Comparison of ENCODE assay signal across 10 cellular contexts in the genomic region with DNA sequence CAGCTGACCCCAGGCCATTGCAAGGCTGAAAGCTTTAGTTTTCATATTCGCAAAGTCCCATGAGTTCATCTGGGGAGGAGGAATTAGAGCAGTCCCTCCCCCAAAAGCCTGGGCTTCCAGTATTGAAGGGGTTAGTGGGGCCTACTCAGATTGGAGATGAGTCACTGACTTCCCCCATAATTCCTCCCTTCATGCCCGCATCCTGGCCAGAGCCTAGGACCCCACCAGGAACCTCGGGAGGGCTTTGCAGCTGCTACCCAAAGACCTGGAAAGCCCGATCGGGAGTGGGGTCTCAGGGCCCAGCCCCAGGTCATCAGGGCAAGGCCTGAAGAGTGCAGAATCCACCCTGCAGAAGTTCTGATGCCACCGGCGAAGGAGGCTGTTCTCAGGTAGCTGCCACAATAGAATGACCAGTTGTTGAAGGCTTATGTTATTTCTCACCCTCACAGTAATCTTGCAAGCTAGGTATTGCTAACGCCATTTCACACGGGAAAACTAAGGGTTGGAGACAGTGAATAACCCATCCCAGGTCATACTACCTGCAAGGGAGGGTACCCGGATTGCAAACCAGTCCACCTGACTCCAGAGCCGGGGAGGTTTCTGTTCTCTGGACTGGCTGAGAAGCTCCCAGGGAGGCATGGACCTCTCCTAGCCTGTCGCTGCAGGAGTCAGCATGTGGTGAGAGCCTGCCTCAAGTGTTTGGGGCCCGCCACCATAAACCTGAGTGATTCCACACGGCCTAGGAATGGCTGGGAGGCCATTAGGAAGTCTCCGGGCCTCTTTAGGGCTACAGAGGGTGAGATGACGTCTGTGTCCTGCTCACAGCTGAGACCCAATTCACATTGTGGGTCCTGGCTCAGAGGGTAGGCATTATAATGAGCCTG. TPM values are rescaled to one million over a fixed set of nuclear protein-coding genes. Genes with fewer than 3 reads are reported as not detected.
A peak's percentile ranks its signal among the peaks of the same experiment; 100 is the strongest.
DNase-seq lines count a peak whose midpoint lies in the region; ATAC-seq and TF ChIP-seq lines count a peak whose summit lies in the region.
"Had no signal": no experiment of that assay in that cellular context is flagged by ENCODE, and none has a peak within 500 bp of the region (broad histone marks: within the 10 kb centered on the region; RNA-seq: fewer than 3 reads in every experiment).

No MANE protein-coding gene starts in this region.

- H3K4me1 Mint-ChIP-seq in CD14-positive monocyte (peaks cover 72% of the 10 kb centered on the region), immature natural killer cell (peaks cover 37 to 46% of the 10 kb centered on the region in 2 donors)
- peaks cover 53% of the 10 kb centered on the region for H3K4me1 Mint-ChIP-seq in central memory CD8-positive, alpha-beta T cell

- DNase-seq in CD14-positive monocyte (ENCODE audit: low spot score) (no peak), ELR (ENCODE audit: low read depth) (peak; percentile 46), posterior vena cava (ENCODE audit: low spot score) (peak; percentile 72), C1 segment of cervical spinal cord (lab: John Stamatoyannopoulos, UW) (no peak), immature natural killer cell (no peak), HCEC 1CT (no peak)
- no peak for DNase-seq in central memory CD8-positive, alpha-beta T cell (ENCODE audit: low spot score in 2 of 2)
- DNase-seq: NCI-H2029 treated with DMSO at 0.1 percent for 48 hours had no signal

- H3K9me3 Mint-ChIP-seq in CD14-positive monocyte (peaks cover 0 to 4% (median 0%) of the 10 kb centered on the region in 7 donors), immature natural killer cell (no peaks in the 10 kb centered on the region)
- no peaks in the 10 kb centered on the region for H3K9me3 Mint-ChIP-seq in central memory CD8-positive, alpha-beta T cell

- no peak for TF ChIP-seq CTCF in CD14-positive monocyte (IDR thresholded peaks at IDR 0.05)

- no peak for ATAC-seq in central memory CD8-positive, alpha-beta T cell (replicated peaks; ENCODE audit: extremely low read depth, poor library complexity, severe bottlenecking)
- no peak for ATAC-seq in HG02798 (IDR thresholded peaks at IDR 0.05; ENCODE audit: poor library complexity, unreplicated experiment)
- ATAC-seq: Panc1 had no signal

- intact Hi-C loops in CD14-positive monocyte (cut with micrococcal nuclease) = loop anchor here (10.0 kb wide), 1 partner anchor 386 kb away; the partner anchor contains the start of gene DUSP2 (in 2 of the 2)
- intact Hi-C loops in posterior vena cava (cut with DNase I) = no loop called here

- H3K27ac Mint-ChIP-seq in CD14-positive monocyte (peak overlapping the region in 5 of 7 donors; percentile 24 to 95 (median 88)), immature natural killer cell (peak overlapping the region in 2 of 6 donors; percentile 31 to 45)
- H3K27ac Mint-ChIP-seq in central memory CD8-positive, alpha-beta T cell (ENCODE audit: low read depth) = no peak overlapping the region

- H3K4me3 Mint-ChIP-seq in CD14-positive monocyte (no peak overlapping the region), immature natural killer cell (no peak overlapping the region)
- peak overlapping the region; percentile 13 for H3K4me3 Mint-ChIP-seq in central memory CD8-positive, alpha-beta T cell

- H3K36me3 Mint-ChIP-seq in CD14-positive monocyte (peaks cover 0 to 8% of the 10 kb centered on the region in 2 donors), immature natural killer cell (no peaks in the 10 kb centered on the region)
- H3K36me3 Mint-ChIP-seq in central memory CD8-positive, alpha-beta T cell (ENCODE audit: insufficient read depth) = peaks cover 3% of the 10 kb centered on the region

- H3K27me3 Mint-ChIP-seq in CD14-positive monocyte (ENCODE audit: low read depth in 3 of 3) (peaks cover 13 to 33% (median 28%) of the 10 kb centered on the region in 3 donors), immature natural killer cell (ENCODE audit: low read depth in 3 of 3) (peaks cover 2 to 12% (median 3%) of the 10 kb centered on the region in 3 donors)
- H3K27me3 Mint-ChIP-seq in central memory CD8-positive, alpha-beta T cell = no peaks in the 10 kb centered on the region

RNA-seq across cellular contexts. Expression of gene ARID5A, which starts 5.8 kb away (rescaled TPM):
- 10 to 100 TPM; 27.8 to 37.7 TPM for polyA plus RNA-seq in CD14-positive monocyte
- 100 to 1,000 TPM in 1 of 2 donors, 10 to 100 TPM in 1; 67.4 to 179 TPM for total RNA-seq in posterior vena cava
- polyA plus RNA-seq in immature natural killer cell = 100 to 1,000 TPM in 1 of 3 donors, 10 to 100 TPM in 2; 77.1 to 204 (median 82.7) TPM

RNA-seq across cellular contexts. Expression of gene NEURL3, which starts 25.6 kb away (rescaled TPM):
- not detected for polyA plus RNA-seq in CD14-positive monocyte
- under 1 TPM in 1 of 2 donors, not detected in 1; 0.14 TPM for total RNA-seq in posterior vena cava
- not detected for polyA plus RNA-seq in immature natural killer cell

Comparison
In these comparisons a context has a peak if more than half of its experiments do, and no peak if none do; other contexts are left out.
1. DNase-seq: peak in ELR (single experiment) and posterior vena cava (single experiment); none in CD14-positive monocyte (single experiment), central memory CD8-positive, alpha-beta T cell (0 of 2), C1 segment of cervical spinal cord (0 of 14), immature natural killer cell (0 of 3) and HCEC 1CT (single experiment).
2. intact Hi-C loops: an anchor here in CD14-positive monocyte (10.0 kb wide); none called in posterior vena cava.